ENCODE assay signal across 28 cellular contexts in the genomic region with DNA sequence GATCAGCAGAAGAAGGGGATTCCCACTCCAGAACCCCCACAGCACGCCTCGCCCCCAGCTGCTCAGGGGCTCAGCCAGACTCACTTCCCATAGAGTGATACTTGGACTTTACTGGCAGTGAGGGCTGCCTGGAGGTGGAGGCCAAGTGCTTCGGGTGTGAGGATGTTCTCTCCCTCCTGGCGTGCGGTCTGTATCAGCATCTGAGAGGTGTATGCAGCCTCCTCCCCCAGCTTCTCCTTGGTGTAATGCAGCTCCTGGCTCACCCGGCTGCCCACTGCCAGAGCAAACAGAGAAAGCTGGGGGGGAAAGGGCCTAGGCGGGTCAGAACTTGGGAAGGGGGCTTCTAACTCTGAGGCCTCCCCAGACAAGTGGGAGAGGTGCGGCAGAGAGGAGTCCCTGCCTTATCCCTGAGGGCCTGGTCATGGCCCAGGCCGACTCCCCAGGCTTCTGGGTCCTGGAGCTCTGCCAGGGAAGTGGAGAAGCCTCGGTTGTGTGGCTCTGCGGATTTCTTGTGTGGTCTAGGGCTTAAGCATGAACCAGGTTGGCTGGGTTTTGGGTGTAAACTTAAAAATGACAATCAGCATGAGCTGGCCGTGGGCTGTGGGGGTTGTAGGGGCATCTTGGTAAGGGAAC. TPM values are rescaled to one million over a fixed set of nuclear protein-coding genes. Genes with fewer than 3 reads are reported as not detected.
DNase-seq lines count a peak whose midpoint lies in the region; ATAC-seq, FAIRE-seq and TF ChIP-seq lines count a peak whose summit lies in the region.
"Had no signal": no experiment of that assay in that cellular context is flagged by ENCODE, and none has a peak within 500 bp of the region (broad histone marks: within the 10 kb centered on the region; RNA-seq: fewer than 3 reads in every experiment).

No MANE protein-coding gene starts in this region.

- TF ChIP-seq CTCF in BE2C (IDR thresholded peaks at IDR 0.05; ENCODE audit: low read depth, low read length) (no peak), kidney (IDR thresholded peaks at IDR 0.05; ENCODE audit: borderline replicate concordance, extremely low read depth, insufficient read depth) (no peak)

- no peak overlapping the region for H3K14ac ChIP-seq in neuronal stem cell (ENCODE audit: low read length)

- no peak for ATAC-seq in natural killer cell treated with Interleukin-12 subunit alpha and Interleukin-12 subunit beta and Interleukin-15 and Interleukin-18, amount 100 ng/mL, for 72 hours
- ATAC-seq in GM21390 (IDR thresholded peaks at IDR 0.05; ENCODE audit: unreplicated experiment) (no peak), GM21528 (IDR thresholded peaks at IDR 0.05; ENCODE audit: low FRiP score, unreplicated experiment) (no peak)
- ATAC-seq: activated CD4-positive, alpha-beta T cell treated with anti-CD3 and anti-CD28 coated beads for 36 hours; activated naive CD8-positive, alpha-beta T cell treated with anti-CD3 and anti-CD28 coated beads, Interleukin-2, amount 50 U/mL, for 24 hours; activated T-cell treated with anti-CD3 and anti-CD28 coated beads, Interleukin-2, amount 50 U/mL, for 4 hours; naive thymus-derived CD8-positive, alpha-beta T cell; stimulated activated memory B cell treated with anti-CD40 and anti-IgM and Interleukin-4, amounts not matched to agents 10 μg/mL and 1 μg/mL and 100 μg/mL, for 72 hours; T-helper 17 cell had no signal

- H3K27ac ChIP-seq in neuronal stem cell (replicated peaks; ENCODE audit: low read length) (no peak overlapping the region), kidney (ENCODE audit: low read depth in 2 of 2, low read length in 2 of 2) (no peak overlapping the region)
- H3K27ac ChIP-seq: RWPE1 had no signal

- no peak for FAIRE-seq in kidney (lab: Jason Lieb, UNC)

- H3K18ac ChIP-seq in neuronal stem cell (ENCODE audit: low read length): peak overlapping the region; percentile 23

- no peak overlapping the region for H2AFZ ChIP-seq in neuronal stem cell (ENCODE audit: low read length)

- no peak overlapping the region for H3K4ac ChIP-seq in neuronal stem cell (ENCODE audit: low read length)

- no peak overlapping the region for H3K9ac ChIP-seq in neuronal stem cell (ENCODE audit: low read depth, low read length, poor library complexity)
- H3K9ac ChIP-seq in kidney (ENCODE audit: low read length in 2 of 2): no peak overlapping the region

- H4K8ac ChIP-seq in neuronal stem cell (ENCODE audit: low read depth, low read length): no peak overlapping the region

- H2BK15ac ChIP-seq in neuronal stem cell (ENCODE audit: low read length): peak overlapping the region; percentile 8

- H2BK12ac ChIP-seq in neuronal stem cell (ENCODE audit: low read length): no peak overlapping the region

- peak; percentile 39 for DNase-seq in BE2C
- DNase-seq in H7: peak; percentile 66
- DNase-seq in astrocyte of the hippocampus (ENCODE audit: low read depth, low spot score): peak; percentile 39
- DNase-seq in neuronal stem cell (ENCODE audit: low spot score): no peak
- no peak for DNase-seq in natural killer cell treated with Interleukin-12 subunit alpha and Interleukin-12 subunit beta and Interleukin-15 and Interleukin-18, amount 100 ng/mL, for 72 hours (ENCODE audit: low spot score)
- DNase-seq in kidney: no peak
- DNase-seq: activated CD4-positive, alpha-beta T cell treated with anti-CD3 and anti-CD28 coated beads for 36 hours; activated naive CD8-positive, alpha-beta T cell treated with anti-CD3 and anti-CD28 coated beads, Interleukin-2, amount 50 U/mL, for 24 hours; activated T-cell treated with anti-CD3 and anti-CD28 coated beads, Interleukin-2, amount 50 U/mL, for 4 hours; CD4-positive, alpha-beta T cell; central memory CD4-positive, alpha-beta T cell; HCEC 1CT; Kasumi-1; NCI-H1436 treated with DMSO at 0.1 percent for 48 hours; NCI-H446; NCI-H82; retina; stimulated activated CD4-positive, alpha-beta T cell treated with anti-CD3 and anti-CD28 coated beads, Interleukin-4, amount 100 ng/mL, for 24 hours; substantia nigra; T-helper 17 cell had no signal

- H2BK5ac ChIP-seq in neuronal stem cell (ENCODE audit: low read length): no peak overlapping the region

- no peaks in the 10 kb centered on the region for H3K36me3 ChIP-seq in BE2C
- no peaks in the 10 kb centered on the region for H3K36me3 ChIP-seq in H7 (replicated peaks; ENCODE audit: control insufficient read depth, insufficient read depth, low read length)
- no peaks in the 10 kb centered on the region for H3K36me3 ChIP-seq in neuronal stem cell (replicated peaks in 1 of 2; ENCODE audit: control insufficient read depth in 2 of 2, insufficient read depth in 2 of 2, low read length in 2 of 2)
- no peaks in the 10 kb centered on the region for H3K36me3 ChIP-seq in kidney (ENCODE audit: control insufficient read depth in 1 of 2, insufficient read depth in 2 of 2, low read length in 2 of 2)

- no peak overlapping the region for H2BK120ac ChIP-seq in neuronal stem cell (ENCODE audit: low read depth, low read length)

- H3K9me3 ChIP-seq in BE2C: no peaks in the 10 kb centered on the region
- peaks cover 0 to 11% of the 10 kb centered on the region in 2 donors for H3K9me3 ChIP-seq in neuronal stem cell (replicated peaks in 1 of 2; ENCODE audit: control insufficient read depth in 2 of 2, insufficient read depth in 1 of 2, low read depth in 1 of 2, low read length in 2 of 2)
- no peaks in the 10 kb centered on the region for H3K9me3 ChIP-seq in kidney (ENCODE audit: control insufficient read depth in 1 of 2, low read length in 2 of 2)

- H3K4me3 ChIP-seq in BE2C (ENCODE audit: low read depth, low read length) (no peak overlapping the region), H7 (ENCODE audit: insufficient read depth, low read depth, low read length) (no peak overlapping the region), neuronal stem cell (ENCODE audit: low read length in 2 of 2) (no peak overlapping the region), kidney (ENCODE audit: low read length in 2 of 2) (no peak overlapping the region)

- H3K27me3 ChIP-seq in BE2C (no peaks in the 10 kb centered on the region), H7 (ENCODE audit: control insufficient read depth, insufficient read depth, low read length) (no peaks in the 10 kb centered on the region), neuronal stem cell (ENCODE audit: control insufficient read depth in 3 of 3, insufficient read depth in 3 of 3, low read depth in 1 of 3, low read length in 3 of 3) (no peaks in the 10 kb centered on the region)

- no peak overlapping the region for H3K4me2 ChIP-seq in neuronal stem cell (ENCODE audit: insufficient read depth, low read length, poor library complexity, severe bottlenecking)

- H2AK5ac ChIP-seq in neuronal stem cell (ENCODE audit: low read depth, low read length): peak overlapping the region; percentile 1

- H3K36me3 Mint-ChIP-seq in natural killer cell treated with Interleukin-12 subunit alpha and Interleukin-12 subunit beta and Interleukin-15 and Interleukin-18, amount 100 ng/mL, for 72 hours: no peaks in the 10 kb centered on the region
- H3K36me3 Mint-ChIP-seq: naive thymus-derived CD8-positive, alpha-beta T cell; stimulated activated memory B cell treated with anti-CD40 and anti-IgM and Interleukin-4, amounts not matched to agents 10 μg/mL and 1 μg/mL and 100 μg/mL, for 72 hours had no signal

- no peak overlapping the region for H4K91ac ChIP-seq in neuronal stem cell (ENCODE audit: low read depth, low read length, poor library complexity)

- H3K9me3 Mint-ChIP-seq in natural killer cell treated with Interleukin-12 subunit alpha and Interleukin-12 subunit beta and Interleukin-15 and Interleukin-18, amount 100 ng/mL, for 72 hours: no peaks in the 10 kb centered on the region
- H3K9me3 Mint-ChIP-seq: activated naive CD8-positive, alpha-beta T cell treated with anti-CD3 and anti-CD28 coated beads, Interleukin-2, amount 50 U/mL, for 24 hours; activated T-cell treated with anti-CD3 and anti-CD28 coated beads, Interleukin-2, amount 50 U/mL, for 4 hours; CD4-positive, alpha-beta T cell; naive thymus-derived CD8-positive, alpha-beta T cell; stimulated activated memory B cell treated with anti-CD40 and anti-IgM and Interleukin-4, amounts not matched to agents 10 μg/mL and 1 μg/mL and 100 μg/mL, for 72 hours had no signal

- no peaks in the 10 kb centered on the region for H3K27me3 Mint-ChIP-seq in natural killer cell treated with Interleukin-12 subunit alpha and Interleukin-12 subunit beta and Interleukin-15 and Interleukin-18, amount 100 ng/mL, for 72 hours
- H3K27me3 Mint-ChIP-seq: activated CD4-positive, alpha-beta T cell treated with anti-CD3 and anti-CD28 coated beads for 36 hours; activated naive CD8-positive, alpha-beta T cell treated with anti-CD3 and anti-CD28 coated beads, Interleukin-2, amount 50 U/mL, for 24 hours; stimulated activated memory B cell treated with anti-CD40 and anti-IgM and Interleukin-4, amounts not matched to agents 10 μg/mL and 1 μg/mL and 100 μg/mL, for 72 hours; T-helper 17 cell had no signal

- peaks cover 0 to 3% of the 10 kb centered on the region in 2 donors for H3K4me1 Mint-ChIP-seq in natural killer cell treated with Interleukin-12 subunit alpha and Interleukin-12 subunit beta and Interleukin-15 and Interleukin-18, amount 100 ng/mL, for 72 hours (ENCODE audit: low read depth in 2 of 2)

- peak overlapping the region in 1 of 2 donors; percentile 18 for H3K27ac Mint-ChIP-seq in natural killer cell treated with Interleukin-12 subunit alpha and Interleukin-12 subunit beta and Interleukin-15 and Interleukin-18, amount 100 ng/mL, for 72 hours
- H3K27ac Mint-ChIP-seq: activated CD4-positive, alpha-beta T cell treated with anti-CD3 and anti-CD28 coated beads for 36 hours; activated naive CD8-positive, alpha-beta T cell treated with anti-CD3 and anti-CD28 coated beads, Interleukin-2, amount 50 U/mL, for 24 hours; CD4-positive, alpha-beta T cell; stimulated activated memory B cell treated with anti-CD40 and anti-IgM and Interleukin-4, amounts not matched to agents 10 μg/mL and 1 μg/mL and 100 μg/mL, for 72 hours; T-helper 17 cell had no signal

- no peaks in the 10 kb centered on the region for H3K79me1 ChIP-seq in neuronal stem cell (ENCODE audit: low read depth, low read length)

- intact Hi-C loops in kidney (cut with DNase I): loop anchor here (10.0 kb wide), 1 partner anchor 47 kb away; a partner anchor contains a TSS

- no peak overlapping the region for H3K4me3 Mint-ChIP-seq in natural killer cell treated with Interleukin-12 subunit alpha and Interleukin-12 subunit beta and Interleukin-15 and Interleukin-18, amount 100 ng/mL, for 72 hours
- H3K4me3 Mint-ChIP-seq: activated CD4-positive, alpha-beta T cell treated with anti-CD3 and anti-CD28 coated beads for 36 hours; activated naive CD8-positive, alpha-beta T cell treated with anti-CD3 and anti-CD28 coated beads, Interleukin-2, amount 50 U/mL, for 24 hours; activated T-cell treated with anti-CD3 and anti-CD28 coated beads, Interleukin-2, amount 50 U/mL, for 4 hours; CD4-positive, alpha-beta T cell; naive thymus-derived CD8-positive, alpha-beta T cell; stimulated activated memory B cell treated with anti-CD40 and anti-IgM and Interleukin-4, amounts not matched to agents 10 μg/mL and 1 μg/mL and 100 μg/mL, for 72 hours; T-helper 17 cell had no signal

- WGBS in neuronal stem cell (ENCODE audit: extremely low coverage in 2 of 2, insufficient read length in 2 of 2, insufficient replicate concordance in 1 of 2), 2 donors: no CpG with 5 or more reads among the region's 12 CpGs

- H3K4me1 ChIP-seq in BE2C (no peaks in the 10 kb centered on the region), neuronal stem cell (ENCODE audit: control insufficient read depth in 2 of 2, insufficient read depth in 1 of 2, low read depth in 1 of 2, low read length in 2 of 2) (peaks cover 0 to 3% of the 10 kb centered on the region in 2 donors), kidney (ENCODE audit: control insufficient read depth in 1 of 2, insufficient read depth in 1 of 2, low read depth in 1 of 2, low read length in 2 of 2) (peaks cover 0 to 2% of the 10 kb centered on the region in 2 donors)

- peak overlapping the region; percentile 3 for H3K23ac ChIP-seq in neuronal stem cell (ENCODE audit: low read depth, low read length, poor library complexity)

RNA-seq across cellular contexts. Expression of a gene that starts 10.9 kb away (rescaled TPM):
- 0.45 TPM for polyA plus RNA-seq in BE2C (2012; ENCODE audit: insufficient read depth, insufficient read length, low read depth)
- 0.18 and 0.42 TPM in 2 replicates for total RNA-seq in H7 (2014; rRNA removed; shearing (Covaris generic))
- 0.32 TPM for polyA plus RNA-seq in neuronal stem cell (2013, experiment 1 of 2)
- 0.29 TPM for polyA plus RNA-seq in neuronal stem cell (2013, experiment 2 of 2)
- total RNA-seq in natural killer cell treated with Interleukin-12 subunit alpha and Interleukin-12 subunit beta and Interleukin-15 and Interleukin-18, amount 100 ng/mL, for 72 hours: 1 to 10 TPM; 1.9 TPM
- 1.2 TPM for total RNA-seq in kidney
- polyA plus RNA-seq in kidney (ENCODE audit: insufficient read depth, low read depth, low replicate concordance): 0.24 TPM
- polyA plus RNA-seq: naive thymus-derived CD8-positive, alpha-beta T cell had no signal

RNA-seq across cellular contexts. Expression of a gene that starts 23.9 kb away (rescaled TPM):
- 3.3 TPM for polyA plus RNA-seq in BE2C (2012; ENCODE audit: insufficient read depth, insufficient read length, low read depth)
- 0.78 and 1.4 TPM in 2 replicates for total RNA-seq in H7 (2014; rRNA removed; shearing (Covaris generic))
- 2.2 TPM for polyA plus RNA-seq in neuronal stem cell (2013, experiment 1 of 2)
- 2.0 TPM for polyA plus RNA-seq in neuronal stem cell (2013, experiment 2 of 2)
- 1 to 10 TPM; 1.7 to 6.4 TPM for total RNA-seq in natural killer cell treated with Interleukin-12 subunit alpha and Interleukin-12 subunit beta and Interleukin-15 and Interleukin-18, amount 100 ng/mL, for 72 hours
- 16.5 TPM for total RNA-seq in kidney
- polyA plus RNA-seq in kidney (ENCODE audit: insufficient read depth, low read depth, low replicate concordance): 3.2 TPM

RNA-seq across cellular contexts. Expression of a gene that starts 25.0 kb away (rescaled TPM):
- polyA plus RNA-seq in BE2C (2012; ENCODE audit: insufficient read depth, insufficient read length, low read depth): not detected
- 1.00 TPM in 1 of 2 replicates, not detected in the other for total RNA-seq in H7 (2014; rRNA removed; shearing (Covaris generic))
- polyA plus RNA-seq in neuronal stem cell (2013, experiment 1 of 2): not detected
- polyA plus RNA-seq in neuronal stem cell (2013, experiment 2 of 2): not detected
- total RNA-seq in natural killer cell treated with Interleukin-12 subunit alpha and Interleukin-12 subunit beta and Interleukin-15 and Interleukin-18, amount 100 ng/mL, for 72 hours: not detected
- total RNA-seq in kidney: 1.2 TPM
- not detected for polyA plus RNA-seq in kidney (ENCODE audit: insufficient read depth, low read depth, low replicate concordance)
- total RNA-seq: activated T-cell treated with anti-CD3 and anti-CD28 coated beads, Interleukin-2, amount 50 U/mL, for 4 hours; OCI-LY7; urinary bladder had no signal

RNA-seq across cellular contexts. Expression of a gene that starts 32.0 kb away (rescaled TPM):
- polyA plus RNA-seq in BE2C (2012; ENCODE audit: insufficient read depth, insufficient read length, low read depth): 24.5 TPM
- total RNA-seq in H7 (2014; rRNA removed; shearing (Covaris generic)): 4.9 and 10.1 TPM in 2 replicates
- polyA plus RNA-seq in neuronal stem cell (2013, experiment 1 of 2): 8.3 TPM
- 7.4 TPM for polyA plus RNA-seq in neuronal stem cell (2013, experiment 2 of 2)
- 10 to 100 TPM; 27.4 to 64.3 TPM for total RNA-seq in natural killer cell treated with Interleukin-12 subunit alpha and Interleukin-12 subunit beta and Interleukin-15 and Interleukin-18, amount 100 ng/mL, for 72 hours
- total RNA-seq in kidney: 24.3 TPM
- 4.4 TPM for polyA plus RNA-seq in kidney (ENCODE audit: insufficient read depth, low read depth, low replicate concordance)

RNA-seq across cellular contexts. Expression of a gene that starts 44.2 kb away (rescaled TPM):
- not detected for polyA plus RNA-seq in BE2C (2012; ENCODE audit: insufficient read depth, insufficient read length, low read depth)
- total RNA-seq in H7 (2014; rRNA removed; shearing (Covaris generic)): 0.80 and 1.4 TPM in 2 replicates
- polyA plus RNA-seq in neuronal stem cell (2013, experiment 1 of 2): 2.1 TPM
- polyA plus RNA-seq in neuronal stem cell (2013, experiment 2 of 2): 1.9 TPM
- under 1 TPM in 1 of 2 donors, not detected in 1; 0.47 TPM for total RNA-seq in natural killer cell treated with Interleukin-12 subunit alpha and Interleukin-12 subunit beta and Interleukin-15 and Interleukin-18, amount 100 ng/mL, for 72 hours
- 0.50 TPM for total RNA-seq in kidney
- 0.37 TPM for polyA plus RNA-seq in kidney (ENCODE audit: insufficient read depth, low read depth, low replicate concordance)
- total RNA-seq: dermis microvascular lymphatic vessel endothelial cell, urinary bladder had no signal

Comparison
In these comparisons a context has a peak if more than half of its experiments do, and no peak if none do; other contexts are left out.
1. DNase-seq: peak in BE2C (single experiment), H7 (single experiment) and astrocyte of the hippocampus (single experiment); none in neuronal stem cell (single experiment), natural killer cell treated with Interleukin-12 subunit alpha and Interleukin-12 subunit beta and Interleukin-15 and Interleukin-18, amount 100 ng/mL, for 72 hours (single experiment) and kidney (single experiment).